Comparison of ENCODE assay signal across 20 cellular contexts in genomic region chrX:42739258-42739657, GRCh38. TPM values are rescaled to one million over a fixed set of nuclear protein-coding genes. Genes with fewer than 3 reads are reported as not detected.
DNase-seq lines count a peak whose midpoint lies in the region; ATAC-seq and TF ChIP-seq lines count a peak whose summit lies in the region.
"Had no signal": no experiment of that assay in that cellular context is flagged by ENCODE, and none has a peak within 500 bp of the region (broad histone marks: within the 10 kb centered on the region; RNA-seq: fewer than 3 reads in every experiment).

No MANE protein-coding gene starts in this region.

- POLR2A ChIA-PET in activated CD8-positive, alpha-beta T cell treated with anti-CD3 and anti-CD28 coated beads for 36 hours (lab: Charles Lee), result no interaction called here

- no peak overlapping the region for H3K4me3 Mint-ChIP-seq in activated CD8-positive, alpha-beta T cell treated with anti-CD3 and anti-CD28 coated beads for 36 hours
- H3K4me3 Mint-ChIP-seq: H9, nephron had no signal

- H3K27ac ChIP-seq in lung (ENCODE audit: low read depth in 1 of 2, low read length in 1 of 2), result no peak overlapping the region
- H3K27ac ChIP-seq: RWPE1 had no signal

- H3K27me3 Mint-ChIP-seq in activated CD8-positive, alpha-beta T cell treated with anti-CD3 and anti-CD28 coated beads for 36 hours, result no peaks in the 10 kb centered on the region

- intact Hi-C loops in activated CD8-positive, alpha-beta T cell treated with anti-CD3 and anti-CD28 coated beads for 36 hours (cut with micrococcal nuclease), result no loop called here

- H3K4me1 ChIP-seq in lung (ENCODE audit: control insufficient read depth in 2 of 2, insufficient read depth in 2 of 2, low read length in 2 of 2), result no peaks in the 10 kb centered on the region

- no peaks in the 10 kb centered on the region for H3K9me3 ChIP-seq in lung (ENCODE audit: control insufficient read depth in 2 of 2, insufficient read depth in 1 of 2, low read length in 1 of 2)
- H3K9me3 ChIP-seq: heart right ventricle had no signal

- no peaks in the 10 kb centered on the region for H3K36me3 ChIP-seq in lung (ENCODE audit: control insufficient read depth in 2 of 2, insufficient read depth in 2 of 2, low read length in 2 of 2)
- H3K36me3 ChIP-seq: heart right ventricle had no signal

- H3K4me3 ChIP-seq in lung, result no peak overlapping the region
- H3K4me3 ChIP-seq: heart right ventricle had no signal

- H3K4me1 Mint-ChIP-seq in activated CD8-positive, alpha-beta T cell treated with anti-CD3 and anti-CD28 coated beads for 36 hours (ENCODE audit: low read depth), result peaks cover 8% of the 10 kb centered on the region
- H3K4me1 Mint-ChIP-seq: nephron had no signal

- no peak for TF ChIP-seq CTCF in activated CD8-positive, alpha-beta T cell treated with anti-CD3 and anti-CD28 coated beads for 36 hours (IDR thresholded peaks at IDR 0.05)
- no peak for TF ChIP-seq CTCF in lung (IDR thresholded peaks at IDR 0.05; ENCODE audit: control extremely low read depth, extremely low read depth)

- H3K9me3 Mint-ChIP-seq in activated CD8-positive, alpha-beta T cell treated with anti-CD3 and anti-CD28 coated beads for 36 hours, result no peaks in the 10 kb centered on the region
- H3K9me3 Mint-ChIP-seq: nephron had no signal

- CTCF ChIA-PET in activated CD8-positive, alpha-beta T cell treated with anti-CD3 and anti-CD28 coated beads for 36 hours (lab: Charles Lee), result no interaction called here

- no peak for ATAC-seq in activated CD8-positive, alpha-beta T cell treated with anti-CD3 and anti-CD28 coated beads for 36 hours
- ATAC-seq in lung (ENCODE audit: insufficient read depth, low FRiP score) (peak; percentile 10), HG03175 (IDR thresholded peaks at IDR 0.05; ENCODE audit: unreplicated experiment) (no peak)

- peak overlapping the region; percentile 76 for H3K27ac Mint-ChIP-seq in activated CD8-positive, alpha-beta T cell treated with anti-CD3 and anti-CD28 coated beads for 36 hours
- H3K27ac Mint-ChIP-seq: H9 had no signal

- H3K36me3 Mint-ChIP-seq in activated CD8-positive, alpha-beta T cell treated with anti-CD3 and anti-CD28 coated beads for 36 hours (ENCODE audit: low read depth), result no peaks in the 10 kb centered on the region

- 12 to 41% methylated on average over 4 of the region's 4 CpGs for WGBS in lung, 2 donors

- DNase-seq in CD1c-positive myeloid dendritic cell (ENCODE audit: extremely low spot score), result peak; percentile 59
- peak; percentile 20 for DNase-seq in EH (ENCODE audit: low read depth)
- DNase-seq in activated CD8-positive, alpha-beta T cell treated with anti-CD3 and anti-CD28 coated beads for 36 hours, result no peak
- no peak for DNase-seq in lung (ENCODE audit: low spot score)
- DNase-seq in NCI-H774 (lab: John Stamatoyannopoulos, UW), result no peak
- DNase-seq in COLO829 (ENCODE audit: low spot score), result no peak
- DNase-seq: activated CD4-positive, alpha-beta T cell treated with anti-CD3 and anti-CD28 coated beads, Interleukin-2, amount 50 U/mL, for 4 hours; activated effector memory CD4-positive, alpha-beta T cell treated with anti-CD3 and anti-CD28 coated beads, Interleukin-2, amount 50 U/mL, for 16 hours; COR-L47; H9; heart right ventricle; left colon; NCI-H1092; stimulated activated CD4-positive, alpha-beta T cell treated with anti-CD3 and anti-CD28 coated beads, Interleukin-4, amount 100 ng/mL, for 24 hours; T-helper 9 cell had no signal

- no peaks in the 10 kb centered on the region for H3K27me3 ChIP-seq in lung (ENCODE audit: control insufficient read depth, insufficient read depth)
- H3K27me3 ChIP-seq: heart right ventricle had no signal

RNA-seq across cellular contexts. Expression of gene PPP1R2C, which starts 38.7 kb away (rescaled TPM):
- total RNA-seq in activated CD8-positive, alpha-beta T cell treated with anti-CD3 and anti-CD28 coated beads for 36 hours, result not detected
- not detected for total RNA-seq in lung
- polyA plus RNA-seq in lung, result not detected
- total RNA-seq: cardiac septum, H9, heart right ventricle, left colon, right cardiac atrium had no signal
- polyA plus RNA-seq: heart right ventricle, right cardiac atrium had no signal

Comparison
In these comparisons a context has a peak if more than half of its experiments do, and no peak if none do; other contexts are left out.
1. DNase-seq: peak in CD1c-positive myeloid dendritic cell (single experiment) and EH (single experiment); none in activated CD8-positive, alpha-beta T cell treated with anti-CD3 and anti-CD28 coated beads for 36 hours (single experiment), lung (single experiment), NCI-H774 (single experiment) and COLO829 (single experiment).